In the genomic region with DNA sequence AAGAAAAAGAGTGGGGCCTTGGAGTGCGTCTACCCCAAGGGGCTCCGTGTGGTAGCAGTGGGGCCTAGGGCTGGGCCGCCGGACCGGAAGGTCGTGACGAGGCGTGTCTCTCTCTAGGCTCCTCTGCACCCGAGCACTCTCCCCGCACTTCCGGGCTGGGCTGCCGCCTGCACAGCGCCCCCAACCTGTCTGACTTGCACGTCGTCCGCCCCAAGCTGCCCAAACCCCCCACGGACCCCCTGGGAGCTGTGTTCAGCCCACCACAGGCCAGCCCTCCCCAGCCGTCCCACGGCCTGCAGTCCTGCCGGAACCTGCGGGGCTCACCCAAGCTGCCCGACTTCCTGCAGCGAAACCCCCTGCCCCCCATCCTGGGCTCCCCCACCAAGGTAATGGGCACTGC, we compare ENCODE assay signal across 1 cellular context.
TF ChIP-seq lines count a peak whose summit lies in the region.

No MANE protein-coding gene starts in this region.

TF ChIP-seq in HepG2, 621 proteins besides CTCF, POLR2A, EP300 and RAD21:
- TF ChIP-seq CREB3 (CRISPR knock-in tag; IDR thresholded peaks at IDR 0.05): no peak
- TF ChIP-seq, protein P1, sequence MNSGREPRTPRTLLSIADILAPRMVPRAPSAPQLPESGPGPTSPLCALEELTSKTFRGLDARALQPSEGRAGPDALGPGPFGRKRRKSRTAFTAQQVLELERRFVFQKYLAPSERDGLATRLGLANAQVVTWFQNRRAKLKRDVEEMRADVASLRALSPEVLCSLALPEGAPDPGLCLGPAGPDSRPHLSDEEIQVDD (CRISPR knock-in tag; IDR thresholded peaks at IDR 0.05; ENCODE audit: borderline replicate concordance): no peak
- TF ChIP-seq ZNF292 (CRISPR knock-in tag; IDR thresholded peaks at IDR 0.05; ENCODE audit: borderline replicate concordance, low read depth): no peak
- TF ChIP-seq ZSCAN9 (CRISPR knock-in tag; IDR thresholded peaks at IDR 0.05; ENCODE audit: borderline replicate concordance): no peak
- TF ChIP-seq DPF2 (CRISPR knock-in tag; IDR thresholded peaks at IDR 0.05; ENCODE audit: borderline replicate concordance, low read depth): no peak
- no peak for TF ChIP-seq E2F1 (CRISPR knock-in tag; IDR thresholded peaks at IDR 0.05)
- TF ChIP-seq, protein P2, sequence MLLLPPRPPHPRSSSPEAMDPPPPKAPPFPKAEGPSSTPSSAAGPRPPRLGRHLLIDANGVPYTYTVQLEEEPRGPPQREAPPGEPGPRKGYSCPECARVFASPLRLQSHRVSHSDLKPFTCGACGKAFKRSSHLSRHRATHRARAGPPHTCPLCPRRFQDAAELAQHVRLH (CRISPR knock-in tag; IDR thresholded peaks at IDR 0.05; ENCODE audit: borderline replicate concordance, low read depth): no peak
- no peak for TF ChIP-seq ATM (IDR thresholded peaks at IDR 0.05; ENCODE audit: borderline replicate concordance)
- TF ChIP-seq TIGD3 (CRISPR knock-in tag; IDR thresholded peaks at IDR 0.05; ENCODE audit: borderline replicate concordance): no peak
- TF ChIP-seq ZNF337 (CRISPR knock-in tag; IDR thresholded peaks at IDR 0.05; ENCODE audit: borderline replicate concordance, low read depth): no peak
- TF ChIP-seq PRMT3 (CRISPR knock-in tag; IDR thresholded peaks at IDR 0.05; ENCODE audit: borderline replicate concordance, low read depth): no peak
- TF ChIP-seq, protein P3, sequence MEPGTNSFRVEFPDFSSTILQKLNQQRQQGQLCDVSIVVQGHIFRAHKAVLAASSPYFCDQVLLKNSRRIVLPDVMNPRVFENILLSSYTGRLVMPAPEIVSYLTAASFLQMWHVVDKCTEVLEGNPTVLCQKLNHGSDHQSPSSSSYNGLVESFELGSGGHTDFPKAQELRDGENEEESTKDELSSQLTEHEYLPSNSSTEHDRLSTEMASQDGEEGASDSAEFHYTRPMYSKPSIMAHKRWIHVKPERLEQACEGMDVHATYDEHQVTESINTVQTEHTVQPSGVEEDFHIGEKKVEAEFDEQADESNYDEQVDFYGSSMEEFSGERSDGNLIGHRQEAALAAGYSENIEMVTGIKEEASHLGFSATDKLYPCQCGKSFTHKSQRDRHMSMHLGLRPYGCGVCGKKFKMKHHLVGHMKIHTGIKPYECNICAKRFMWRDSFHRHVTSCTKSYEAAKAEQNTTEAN (CRISPR knock-in tag; conservative IDR thresholded peaks at IDR 0.05): no peak
- TF ChIP-seq ZNF484 (CRISPR knock-in tag; IDR thresholded peaks at IDR 0.05; ENCODE audit: borderline replicate concordance, low read depth): no peak
- no peak for TF ChIP-seq PHF21A (CRISPR knock-in tag; IDR thresholded peaks at IDR 0.05)
